In the genomic region with DNA sequence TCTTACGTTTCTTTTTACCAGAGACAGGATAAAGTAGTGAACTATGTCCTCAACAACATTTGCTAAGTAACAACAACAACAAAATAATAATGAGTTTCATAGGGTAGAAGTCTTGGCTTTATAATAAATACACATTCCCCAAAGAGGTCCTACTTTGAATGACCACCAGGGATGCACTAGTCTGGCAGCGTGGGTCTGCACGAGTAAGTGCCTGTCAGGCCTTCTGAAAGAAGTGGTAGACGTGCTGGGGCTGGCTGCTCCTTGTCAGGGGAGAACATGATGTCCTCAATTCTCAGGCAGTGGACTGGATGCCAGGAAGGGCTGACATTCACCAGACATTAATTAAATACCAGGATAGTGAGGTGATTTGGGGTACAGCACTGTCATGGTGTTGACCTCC, we compare ENCODE assay signal across 1 cellular context.
TF ChIP-seq lines count a peak whose summit lies in the region.

No MANE protein-coding gene starts in this region.

TF ChIP-seq in GM23338, 12 proteins besides CTCF, POLR2A, EP300 and RAD21 (continued from another document):
- TF ChIP-seq, protein P1, sequence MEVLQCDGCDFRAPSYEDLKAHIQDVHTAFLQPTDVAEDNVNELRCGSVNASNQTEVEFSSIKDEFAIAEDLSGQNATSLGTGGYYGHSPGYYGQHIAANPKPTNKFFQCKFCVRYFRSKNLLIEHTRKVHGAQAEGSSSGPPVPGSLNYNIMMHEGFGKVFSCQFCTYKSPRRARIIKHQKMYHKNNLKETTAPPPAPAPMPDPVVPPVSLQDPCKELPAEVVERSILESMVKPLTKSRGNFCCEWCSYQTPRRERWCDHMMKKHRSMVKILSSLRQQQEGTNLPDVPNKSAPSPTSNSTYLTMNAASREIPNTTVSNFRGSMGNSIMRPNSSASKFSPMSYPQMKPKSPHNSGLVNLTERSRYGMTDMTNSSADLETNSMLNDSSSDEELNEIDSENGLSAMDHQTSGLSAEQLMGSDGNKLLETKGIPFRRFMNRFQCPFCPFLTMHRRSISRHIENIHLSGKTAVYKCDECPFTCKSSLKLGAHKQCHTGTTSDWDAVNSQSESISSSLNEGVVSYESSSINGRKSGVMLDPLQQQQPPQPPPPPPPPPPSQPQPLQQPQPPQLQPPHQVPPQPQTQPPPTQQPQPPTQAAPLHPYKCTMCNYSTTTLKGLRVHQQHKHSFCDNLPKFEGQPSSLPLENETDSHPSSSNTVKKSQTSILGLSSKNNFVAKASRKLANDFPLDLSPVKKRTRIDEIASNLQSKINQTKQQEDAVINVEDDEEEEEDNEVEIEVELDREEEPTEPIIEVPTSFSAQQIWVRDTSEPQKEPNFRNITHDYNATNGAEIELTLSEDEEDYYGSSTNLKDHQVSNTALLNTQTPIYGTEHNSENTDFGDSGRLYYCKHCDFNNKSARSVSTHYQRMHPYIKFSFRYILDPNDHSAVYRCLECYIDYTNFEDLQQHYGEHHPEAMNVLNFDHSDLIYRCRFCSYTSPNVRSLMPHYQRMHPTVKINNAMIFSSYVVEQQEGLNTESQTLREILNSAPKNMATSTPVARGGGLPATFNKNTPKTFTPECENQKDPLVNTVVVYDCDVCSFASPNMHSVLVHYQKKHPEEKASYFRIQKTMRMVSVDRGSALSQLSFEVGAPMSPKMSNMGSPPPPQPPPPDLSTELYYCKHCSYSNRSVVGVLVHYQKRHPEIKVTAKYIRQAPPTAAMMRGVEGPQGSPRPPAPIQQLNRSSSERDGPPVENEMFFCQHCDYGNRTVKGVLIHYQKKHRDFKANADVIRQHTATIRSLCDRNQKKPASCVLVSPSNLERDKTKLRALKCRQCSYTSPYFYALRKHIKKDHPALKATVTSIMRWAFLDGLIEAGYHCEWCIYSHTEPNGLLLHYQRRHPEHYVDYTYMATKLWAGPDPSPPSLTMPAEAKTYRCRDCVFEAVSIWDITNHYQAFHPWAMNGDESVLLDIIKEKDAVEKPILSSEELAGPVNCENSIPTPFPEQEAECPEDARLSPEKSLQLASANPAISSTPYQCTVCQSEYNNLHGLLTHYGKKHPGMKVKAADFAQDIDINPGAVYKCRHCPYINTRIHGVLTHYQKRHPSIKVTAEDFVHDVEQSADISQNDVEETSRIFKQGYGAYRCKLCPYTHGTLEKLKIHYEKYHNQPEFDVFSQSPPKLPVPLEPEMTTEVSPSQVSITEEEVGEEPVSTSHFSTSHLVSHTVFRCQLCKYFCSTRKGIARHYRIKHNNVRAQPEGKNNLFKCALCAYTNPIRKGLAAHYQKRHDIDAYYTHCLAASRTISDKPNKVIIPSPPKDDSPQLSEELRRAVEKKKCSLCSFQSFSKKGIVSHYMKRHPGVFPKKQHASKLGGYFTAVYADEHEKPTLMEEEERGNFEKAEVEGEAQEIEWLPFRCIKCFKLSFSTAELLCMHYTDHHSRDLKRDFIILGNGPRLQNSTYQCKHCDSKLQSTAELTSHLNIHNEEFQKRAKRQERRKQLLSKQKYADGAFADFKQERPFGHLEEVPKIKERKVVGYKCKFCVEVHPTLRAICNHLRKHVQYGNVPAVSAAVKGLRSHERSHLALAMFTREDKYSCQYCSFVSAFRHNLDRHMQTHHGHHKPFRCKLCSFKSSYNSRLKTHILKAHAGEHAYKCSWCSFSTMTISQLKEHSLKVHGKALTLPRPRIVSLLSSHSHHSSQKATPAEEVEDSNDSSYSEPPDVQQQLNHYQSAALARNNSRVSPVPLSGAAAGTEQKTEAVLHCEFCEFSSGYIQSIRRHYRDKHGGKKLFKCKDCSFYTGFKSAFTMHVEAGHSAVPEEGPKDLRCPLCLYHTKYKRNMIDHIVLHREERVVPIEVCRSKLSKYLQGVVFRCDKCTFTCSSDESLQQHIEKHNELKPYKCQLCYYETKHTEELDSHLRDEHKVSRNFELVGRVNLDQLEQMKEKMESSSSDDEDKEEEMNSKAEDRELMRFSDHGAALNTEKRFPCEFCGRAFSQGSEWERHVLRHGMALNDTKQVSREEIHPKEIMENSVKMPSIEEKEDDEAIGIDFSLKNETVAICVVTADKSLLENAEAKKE (CRISPR knock-in tag; IDR thresholded peaks at IDR 0.05): no peak
- TF ChIP-seq EZH2 (IDR thresholded peaks at IDR 0.05; ENCODE audit: low read depth, unreplicated experiment): no peak
- no peak for TF ChIP-seq ZNF331 (CRISPR knock-in tag; IDR thresholded peaks at IDR 0.05; ENCODE audit: low read depth)
- TF ChIP-seq, protein P2, sequence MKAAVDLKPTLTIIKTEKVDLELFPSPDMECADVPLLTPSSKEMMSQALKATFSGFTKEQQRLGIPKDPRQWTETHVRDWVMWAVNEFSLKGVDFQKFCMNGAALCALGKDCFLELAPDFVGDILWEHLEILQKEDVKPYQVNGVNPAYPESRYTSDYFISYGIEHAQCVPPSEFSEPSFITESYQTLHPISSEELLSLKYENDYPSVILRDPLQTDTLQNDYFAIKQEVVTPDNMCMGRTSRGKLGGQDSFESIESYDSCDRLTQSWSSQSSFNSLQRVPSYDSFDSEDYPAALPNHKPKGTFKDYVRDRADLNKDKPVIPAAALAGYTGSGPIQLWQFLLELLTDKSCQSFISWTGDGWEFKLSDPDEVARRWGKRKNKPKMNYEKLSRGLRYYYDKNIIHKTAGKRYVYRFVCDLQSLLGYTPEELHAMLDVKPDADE (IDR thresholded peaks at IDR 0.05): no peak
- no peak for TF ChIP-seq CREB1 (CRISPR knock-in tag; IDR thresholded peaks at IDR 0.05; ENCODE audit: low read depth)
- TF ChIP-seq ZNF114 (CRISPR knock-in tag; IDR thresholded peaks at IDR 0.05): no peak
